Comparison of ENCODE assay signal across 9 cellular contexts in genomic region chr2:168889635-168890005, GRCh38. TPM values are rescaled to one million over a fixed set of nuclear protein-coding genes. Genes with fewer than 3 reads are reported as not detected.
DNase-seq lines count a peak whose midpoint lies in the region; FAIRE-seq and TF ChIP-seq lines count a peak whose summit lies in the region.
"Had no signal": no experiment of that assay in that cellular context is flagged by ENCODE, and none has a peak within 500 bp of the region (broad histone marks: within the 10 kb centered on the region; RNA-seq: fewer than 3 reads in every experiment).

No MANE protein-coding gene starts in this region.

- TF ChIP-seq RAD21 in neural cell (conservative IDR thresholded peaks at IDR 0.05): no peak

- no peak overlapping the region for H3K27ac ChIP-seq in HUES48 (ENCODE audit: low read depth, low read length)
- H3K27ac ChIP-seq in neural cell (ENCODE audit: low read length): no peak overlapping the region

- POLR2A ChIA-PET in HEK293T (lab: Yijun Ruan, JAX): no interaction called here

- H3K9ac ChIP-seq in HUES48 (ENCODE audit: low read depth, low read length) (peak overlapping the region; percentile 58; the same call in 1 of the 2 replicates), neural cell (ENCODE audit: low read length) (no peak overlapping the region)

- TF ChIP-seq CTCF in GM06990 (IDR thresholded peaks at IDR 0.05; ENCODE audit: insufficient read depth, low read length, poor library complexity, severe bottlenecking) (no peak), bronchial epithelial cell (IDR thresholded peaks at IDR 0.05; ENCODE audit: insufficient read depth, low read length, severe bottlenecking) (no peak), neural cell (IDR thresholded peaks at IDR 0.05; ENCODE audit: poor library complexity, severe bottlenecking) (no peak)

- FAIRE-seq in bronchial epithelial cell (lab: Jason Lieb, UNC): no peak

- H3K36me3 ChIP-seq in GM06990 (ENCODE audit: control insufficient read depth, insufficient read depth, low read length) (no peaks in the 10 kb centered on the region; the same call in 1 of the 2 replicates), HUES48 (ENCODE audit: control insufficient read depth, insufficient read depth, low read length) (peaks cover 29% of the 10 kb centered on the region), bronchial epithelial cell (ENCODE audit: control insufficient read depth, insufficient read depth, low read length) (no peaks in the 10 kb centered on the region), neural cell (ENCODE audit: insufficient read depth, low read length) (no peaks in the 10 kb centered on the region)

- H3K9me2 ChIP-seq in neural cell (ENCODE audit: insufficient read depth, low read length): no peaks in the 10 kb centered on the region

- no peak overlapping the region for H3K4me2 ChIP-seq in neural cell (ENCODE audit: low read length)

- no peaks in the 10 kb centered on the region for H3F3A ChIP-seq in neural cell (ENCODE audit: insufficient read depth, low read length, poor library complexity, severe bottlenecking)

- CTCF ChIA-PET in HEK293T (lab: Yijun Ruan, JAX): no interaction called here

- peaks cover 10% of the 10 kb centered on the region for H3K79me2 ChIP-seq in neural cell (replicated peaks; ENCODE audit: insufficient read depth, low read length)

- no peak for TF ChIP-seq EP300 in neural cell (conservative IDR thresholded peaks at IDR 0.05; ENCODE audit: poor library complexity, severe bottlenecking)

- DNase-seq in GM06990 (ENCODE audit: extremely low read depth, insufficient read length) (no peak), bronchial epithelial cell (ENCODE audit: low read depth) (no peak), HEK293T (ENCODE audit: extremely low spot score) (no peak), NCI-H2029 treated with DMSO at 0.1 percent for 48 hours (lab: John Stamatoyannopoulos, UW) (no peak), NCI-H510A (lab: John Stamatoyannopoulos, UW) (no peak)
- DNase-seq in activated CD4-positive, alpha-beta T cell treated with anti-CD3 and anti-CD28 coated beads for 1 hour: no peak

- peaks cover 10% of the 10 kb centered on the region for H3K4me1 ChIP-seq in HUES48 (ENCODE audit: control insufficient read depth, insufficient read depth, low read length)

- H3K27me3 ChIP-seq in GM06990 (replicated peaks; ENCODE audit: control insufficient read depth, insufficient read depth, low read length) (no peaks in the 10 kb centered on the region), HUES48 (ENCODE audit: control insufficient read depth, insufficient read depth, low read length) (peaks cover 3% of the 10 kb centered on the region; the same call in 1 of the 2 replicates), bronchial epithelial cell (ENCODE audit: control insufficient read depth, insufficient read depth, low read length) (no peaks in the 10 kb centered on the region), neural cell (ENCODE audit: insufficient read depth, low read depth, low read length) (no peaks in the 10 kb centered on the region)

- no peak overlapping the region for H2AFZ ChIP-seq in neural cell (ENCODE audit: low read depth, low read length)

- H4K20me1 ChIP-seq in neural cell (ENCODE audit: insufficient read depth): no peaks in the 10 kb centered on the region

- H3K4me3 ChIP-seq in GM06990 (replicated peaks; ENCODE audit: low read depth, low read length) (peak overlapping the region; percentile 87), HUES48 (ENCODE audit: low read depth, low read length) (peak overlapping the region; percentile 84), bronchial epithelial cell (ENCODE audit: low read depth, low read length) (peak overlapping the region; percentile 64), neural cell (ENCODE audit: low read length) (peak overlapping the region; percentile 69)

- H3K9me3 ChIP-seq in HUES48 (ENCODE audit: control insufficient read depth, insufficient read depth, low read length): no peaks in the 10 kb centered on the region
- H3K9me3 ChIP-seq in neural cell (ENCODE audit: low read length): no peaks in the 10 kb centered on the region

TF ChIP-seq in neural cell, 6 proteins besides CTCF, POLR2A, EP300 and RAD21:
- TF ChIP-seq REST (IDR thresholded peaks at IDR 0.05; ENCODE audit: borderline replicate concordance) (no peak), SMC3 (conservative IDR thresholded peaks at IDR 0.05; ENCODE audit: poor library complexity) (no peak)
TF ChIP-seq in neural cell: peak in this region for 0.

TF ChIP-seq in HEK293T, 16 proteins besides CTCF, POLR2A, EP300 and RAD21:
- no peak for TF ChIP-seq FOXK2 (IDR thresholded peaks at IDR 0.05)
- TF ChIP-seq TARDBP (IDR thresholded peaks at IDR 0.05): no peak
- no peak for TF ChIP-seq ZNF384 (IDR thresholded peaks at IDR 0.05)
- no peak for TF ChIP-seq FOXA1 (IDR thresholded peaks at IDR 0.05)
- no peak for TF ChIP-seq SP1 (IDR thresholded peaks at IDR 0.05)
- no peak for TF ChIP-seq ARNT (IDR thresholded peaks at IDR 0.05)
- no peak for TF ChIP-seq PKNOX1 (IDR thresholded peaks at IDR 0.05)
- no peak for TF ChIP-seq SUZ12 (IDR thresholded peaks at IDR 0.05)
- no peak for TF ChIP-seq NFRKB (IDR thresholded peaks at IDR 0.05)
- no peak for TF ChIP-seq L3MBTL2 (conservative IDR thresholded peaks at IDR 0.05)
- TF ChIP-seq BHLHE40 (IDR thresholded peaks at IDR 0.05; ENCODE audit: borderline replicate concordance): no peak
- no peak for TF ChIP-seq ELF4 (IDR thresholded peaks at IDR 0.05)
- TF ChIP-seq LEF1 (IDR thresholded peaks at IDR 0.05; ENCODE audit: borderline replicate concordance): no peak
- no peak for TF ChIP-seq FOXM1 (IDR thresholded peaks at IDR 0.05; ENCODE audit: borderline replicate concordance)
- no peak for TF ChIP-seq HDGF (IDR thresholded peaks at IDR 0.05; ENCODE audit: borderline replicate concordance)
- no peak for TF ChIP-seq CTBP1 (IDR thresholded peaks at IDR 0.05; ENCODE audit: borderline replicate concordance)

RNA-seq across cellular contexts. Expression of gene SPC25, which starts 0.6 kb away (rescaled TPM):
- total RNA-seq in bronchial epithelial cell: 0.13 TPM in 1 of 2 replicates, not detected in the other
- 1.8 and 2.7 TPM in 2 replicates for polyA plus RNA-seq in neural cell
- 1.4 TPM in 1 of 2 replicates, not detected in the other for polyA minus RNA-seq in neural cell

RNA-seq across cellular contexts. Expression of gene G6PC2, which starts 11.5 kb away (rescaled TPM):
- not detected in 2 replicates for total RNA-seq in bronchial epithelial cell
- polyA plus RNA-seq in neural cell: not detected in 2 replicates
- not detected in 2 replicates for polyA minus RNA-seq in neural cell
- total RNA-seq: liver had no signal
- polyA plus RNA-seq: liver had no signal
